In the genomic region with DNA sequence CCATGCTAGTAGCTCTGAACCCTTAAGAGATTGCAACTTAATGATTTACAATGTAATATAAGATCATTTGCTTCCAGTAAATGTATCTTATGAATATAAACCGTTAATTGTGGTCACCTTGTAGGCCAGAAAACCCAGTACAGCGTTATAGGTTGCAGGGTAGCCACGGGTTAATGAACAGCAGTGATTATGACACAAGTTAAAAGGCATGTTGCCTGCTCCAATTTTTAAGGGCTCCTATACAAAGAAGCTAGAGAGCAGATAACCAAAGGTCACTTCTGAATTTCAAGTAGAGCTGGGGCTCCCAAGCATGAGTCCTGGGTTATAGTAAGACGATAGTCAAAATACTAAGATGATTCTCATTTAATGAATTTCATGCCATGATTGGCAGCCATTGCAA, we compare ENCODE assay signal across 21 cellular contexts. TPM values are rescaled to one million over a fixed set of nuclear protein-coding genes. Genes with fewer than 3 reads are reported as not detected.
A peak's percentile ranks its signal among the peaks of the same experiment; 100 is the strongest.
DNase-seq lines count a peak whose midpoint lies in the region; ATAC-seq and TF ChIP-seq lines count a peak whose summit lies in the region.
"Had no signal": no experiment of that assay in that cellular context is flagged by ENCODE, and none has a peak within 500 bp of the region (broad histone marks: within the 10 kb centered on the region; RNA-seq: fewer than 3 reads in every experiment).

No MANE protein-coding gene starts in this region.

- H3K27me3 Mint-ChIP-seq in Caco-2 (ENCODE audit: insufficient read depth, unreplicated experiment): no peaks in the 10 kb centered on the region
- no peaks in the 10 kb centered on the region for H3K27me3 Mint-ChIP-seq in mesothelial cell of epicardium (ENCODE audit: low read depth)
- H3K27me3 Mint-ChIP-seq in immature natural killer cell (ENCODE audit: low read depth in 3 of 3): peaks cover 0 to 2% (median 1%) of the 10 kb centered on the region in 3 donors
- H3K27me3 Mint-ChIP-seq in activated CD8-positive, alpha-beta T cell treated with anti-CD3 and anti-CD28 coated beads, Interleukin-2, amount 10 ng/mL, durations not matched to agents 7 days and 5 days (ENCODE audit: low read depth): no peaks in the 10 kb centered on the region

- no peak for TF ChIP-seq CTCF in Caco-2 (IDR thresholded peaks at IDR 0.05; ENCODE audit: insufficient read depth in 1 of 2, low read depth in 1 of 2, low read length in 1 of 2, severe bottlenecking in 1 of 2, unreplicated experiment in 1 of 2)
- TF ChIP-seq CTCF in kidney epithelial cell (IDR thresholded peaks at IDR 0.05; ENCODE audit: insufficient read depth, low read length, poor library complexity, severe bottlenecking): no peak
- TF ChIP-seq CTCF in mesothelial cell of epicardium (IDR thresholded peaks at IDR 0.05; ENCODE audit: unreplicated experiment): no peak

- H3K27me3 ChIP-seq in Caco-2 (replicated peaks; ENCODE audit: control insufficient read depth, insufficient read depth, low read length) (no peaks in the 10 kb centered on the region), kidney epithelial cell (ENCODE audit: control insufficient read depth, insufficient read depth, low read length) (no peaks in the 10 kb centered on the region)

- no peaks in the 10 kb centered on the region for H3K36me3 Mint-ChIP-seq in Caco-2 (ENCODE audit: insufficient read depth, unreplicated experiment)
- H3K36me3 Mint-ChIP-seq in mesothelial cell of epicardium: no peaks in the 10 kb centered on the region
- no peaks in the 10 kb centered on the region for H3K36me3 Mint-ChIP-seq in immature natural killer cell
- no peaks in the 10 kb centered on the region for H3K36me3 Mint-ChIP-seq in activated CD8-positive, alpha-beta T cell treated with anti-CD3 and anti-CD28 coated beads, Interleukin-2, amount 10 ng/mL, durations not matched to agents 7 days and 5 days (ENCODE audit: low read depth)

- intact Hi-C loops in Caco-2 (cut with micrococcal nuclease; ENCODE audit: unreplicated experiment): loop anchor here (2.0 kb wide), 1 partner anchor 187 kb away; no protein-coding TSS in a partner anchor

- peaks cover 41% of the 10 kb centered on the region for H3K4me1 ChIP-seq in Caco-2

- CTCF ChIA-PET in Caco-2 (lab: Charles Lee): interaction anchor here (0.6 kb wide), 1 partner anchor 79 kb away, joined by 3 read pairs; no protein-coding TSS in a partner anchor
- CTCF ChIA-PET in activated CD8-positive, alpha-beta T cell treated with anti-CD3 and anti-CD28 coated beads, Interleukin-2, amount 10 ng/mL, durations not matched to agents 7 days and 5 days (lab: Charles Lee): interaction anchor here (1.0 kb wide), 1 partner anchor 84 kb away, joined by 3 read pairs; no protein-coding TSS in a partner anchor

- ATAC-seq in activated CD8-positive, alpha-beta T cell treated with anti-CD3 and anti-CD28 coated beads, Interleukin-2, amount 10 ng/mL, durations not matched to agents 7 days and 5 days: no peak

- H3K4me3 ChIP-seq in Caco-2 (ENCODE audit: low read depth, low read length) (no peak overlapping the region; the same call in 1 of the 2 replicates), kidney epithelial cell (ENCODE audit: low read depth, low read length) (no peak overlapping the region)
- H3K4me3 ChIP-seq: PC-9, SK-N-MC had no signal

- DNase-seq in Caco-2 (peak; percentile 40 to 48), HuH-7 (ENCODE audit: low spot score) (peak; percentile 26), kidney epithelial cell (ENCODE audit: low read depth) (peak; percentile 35), mesothelial cell of epicardium (ENCODE audit: low spot score in 2 of 2, unreplicated experiment in 2 of 2) (no peak), immature natural killer cell (no peak)
- DNase-seq in activated CD4-positive, CD25-positive, alpha-beta regulatory T cell treated with anti-CD3 and anti-CD28 coated beads, Interleukin-2, amount 50 U/mL, for 72 hours: no peak
- DNase-seq in stimulated activated CD4-positive, alpha-beta T cell treated with anti-CD3 and anti-CD28 coated beads, Interleukin-4, amount 100 ng/mL, for 4 hours: no peak
- no peak for DNase-seq in activated CD8-positive, alpha-beta T cell treated with anti-CD3 and anti-CD28 coated beads, Interleukin-2, amount 10 ng/mL, durations not matched to agents 7 days and 5 days
- DNase-seq: AML-193, COR-L47, EL, H9, MV-4-11, NCI-H1436, NCI-H2029 treated with DMSO at 0.1 percent for 48 hours, NCI-H2171 treated with DMSO at 0.1 percent for 48 hours, NCI-H748 treated with DMSO at 0.1 percent for 48 hours, PC-9 had no signal

- H3K36me3 ChIP-seq in Caco-2 (ENCODE audit: control insufficient read depth, insufficient read depth, low read length) (no peaks in the 10 kb centered on the region), kidney epithelial cell (ENCODE audit: control insufficient read depth, insufficient read depth, low read length) (no peaks in the 10 kb centered on the region)

- H3K27ac Mint-ChIP-seq in Caco-2 (ENCODE audit: unreplicated experiment) (peak overlapping the region; percentile 72), mesothelial cell of epicardium (peak overlapping the region; percentile 32), immature natural killer cell (no peak overlapping the region)
- H3K27ac Mint-ChIP-seq in activated CD8-positive, alpha-beta T cell treated with anti-CD3 and anti-CD28 coated beads, Interleukin-2, amount 10 ng/mL, durations not matched to agents 7 days and 5 days: no peak overlapping the region
- H3K27ac Mint-ChIP-seq: H9 had no signal

- H3K4me1 Mint-ChIP-seq in Caco-2 (ENCODE audit: low read depth, unreplicated experiment) (peaks cover 32% of the 10 kb centered on the region), mesothelial cell of epicardium (peaks cover 32% of the 10 kb centered on the region), immature natural killer cell (no peaks in the 10 kb centered on the region)
- H3K4me1 Mint-ChIP-seq in activated CD8-positive, alpha-beta T cell treated with anti-CD3 and anti-CD28 coated beads, Interleukin-2, amount 10 ng/mL, durations not matched to agents 7 days and 5 days (ENCODE audit: low read depth): no peaks in the 10 kb centered on the region
- H3K4me1 Mint-ChIP-seq: H9 had no signal

- no TSS peak for BruUV-seq in Caco-2 (replicated peaks; lab: Mats Ljungman, UMichigan)

- H3K4me3 Mint-ChIP-seq in Caco-2 (ENCODE audit: unreplicated experiment) (peak overlapping the region; percentile 53), mesothelial cell of epicardium (no peak overlapping the region), immature natural killer cell (no peak overlapping the region)
- no peak overlapping the region for H3K4me3 Mint-ChIP-seq in activated CD8-positive, alpha-beta T cell treated with anti-CD3 and anti-CD28 coated beads, Interleukin-2, amount 10 ng/mL, durations not matched to agents 7 days and 5 days
- H3K4me3 Mint-ChIP-seq: H9 had no signal

- POLR2A ChIA-PET in Caco-2 (lab: Charles Lee): interaction anchor here (0.6 kb wide), 2 partner anchors 25 to 351 kb away, joined by 3 read pairs; a partner anchor contains a TSS
- POLR2A ChIA-PET in activated CD8-positive, alpha-beta T cell treated with anti-CD3 and anti-CD28 coated beads, Interleukin-2, amount 10 ng/mL, durations not matched to agents 7 days and 5 days (lab: Charles Lee): no interaction called here

- no peaks in the 10 kb centered on the region for H3K9me3 ChIP-seq in Caco-2

- H3K9me3 Mint-ChIP-seq in Caco-2 (ENCODE audit: unreplicated experiment) (no peaks in the 10 kb centered on the region), mesothelial cell of epicardium (no peaks in the 10 kb centered on the region), immature natural killer cell (peaks cover 0 to 2% (median 0%) of the 10 kb centered on the region in 6 donors)
- no peaks in the 10 kb centered on the region for H3K9me3 Mint-ChIP-seq in activated CD8-positive, alpha-beta T cell treated with anti-CD3 and anti-CD28 coated beads, Interleukin-2, amount 10 ng/mL, durations not matched to agents 7 days and 5 days (ENCODE audit: insufficient read depth)
- H3K9me3 Mint-ChIP-seq: H9 had no signal

RNA-seq across cellular contexts. Expression of a gene that starts 13.5 kb away (rescaled TPM):
- total RNA-seq in Caco-2 (2022) (not detected in 2 replicates), kidney epithelial cell (not detected in 2 replicates), mesothelial cell of epicardium (not detected in 3 replicates)
- polyA plus RNA-seq in immature natural killer cell: not detected
- not detected for total RNA-seq in activated CD8-positive, alpha-beta T cell treated with anti-CD3 and anti-CD28 coated beads, Interleukin-2, amount 10 ng/mL, durations not matched to agents 7 days and 5 days
- total RNA-seq: H9, HT1080, NCI-H460, PC-9 had no signal

Comparison
In these comparisons a context has a peak if more than half of its experiments do, and no peak if none do; other contexts are left out.
1. DNase-seq: peak in Caco-2 (2 of 2), HuH-7 (single experiment) and kidney epithelial cell (single experiment); none in mesothelial cell of epicardium (0 of 2), activated CD4-positive, CD25-positive, alpha-beta regulatory T cell treated with anti-CD3 and anti-CD28 coated beads, Interleukin-2, amount 50 U/mL, for 72 hours (single experiment), stimulated activated CD4-positive, alpha-beta T cell treated with anti-CD3 and anti-CD28 coated beads, Interleukin-4, amount 100 ng/mL, for 4 hours (0 of 2), immature natural killer cell (0 of 3) and activated CD8-positive, alpha-beta T cell treated with anti-CD3 and anti-CD28 coated beads, Interleukin-2, amount 10 ng/mL, durations not matched to agents 7 days and 5 days (single experiment).
2. H3K27ac Mint-ChIP-seq: peak in Caco-2 (single experiment) and mesothelial cell of epicardium (single experiment); none in immature natural killer cell (0 of 6) and activated CD8-positive, alpha-beta T cell treated with anti-CD3 and anti-CD28 coated beads, Interleukin-2, amount 10 ng/mL, durations not matched to agents 7 days and 5 days (single experiment).